Comparison of ENCODE assay signal across 1 cellular context in the genomic region with DNA sequence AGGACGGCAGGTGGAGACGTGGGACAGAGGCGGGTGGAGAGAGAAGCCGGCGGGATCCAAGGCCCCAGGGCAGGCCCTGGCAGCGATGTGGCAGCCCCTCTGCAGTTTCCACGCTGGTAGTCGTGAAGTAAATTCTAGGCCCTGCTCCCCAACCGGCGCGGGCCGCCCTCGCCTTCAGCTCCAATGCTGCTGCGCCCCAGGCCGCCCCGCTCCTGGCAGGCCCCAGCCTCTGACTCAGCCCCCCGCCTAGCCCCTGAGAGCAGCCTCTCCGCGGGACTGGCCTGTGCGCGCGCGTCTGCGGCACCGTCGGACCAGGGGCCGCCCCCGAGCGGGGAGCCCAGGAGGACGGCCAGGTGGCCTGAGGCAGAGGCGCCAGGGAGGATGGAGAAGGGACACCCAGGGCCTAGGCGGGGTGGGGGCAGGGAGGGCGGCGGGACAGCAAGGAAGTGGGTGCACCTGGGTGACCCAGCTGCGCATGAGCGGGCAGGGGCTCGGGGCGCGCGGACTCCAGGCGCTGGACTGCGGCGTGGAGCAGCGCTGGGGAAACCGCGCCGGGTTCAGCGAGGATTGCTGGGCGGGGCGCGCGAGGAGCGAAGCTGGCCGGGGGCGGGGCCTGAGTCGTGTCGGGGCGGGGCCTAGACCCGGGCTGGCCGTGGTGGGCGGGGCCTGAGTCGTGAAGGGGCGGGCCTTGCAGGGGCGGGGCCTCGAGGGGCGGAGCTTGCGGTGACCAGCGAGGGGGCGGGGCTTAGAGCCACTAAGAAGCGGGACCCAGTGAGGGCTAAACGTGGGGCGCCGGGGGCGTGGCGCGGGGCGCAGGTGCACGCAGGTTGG.
TF ChIP-seq lines count a peak whose summit lies in the region.

No MANE protein-coding gene starts in this region.

TF ChIP-seq in HepG2, 621 proteins besides CTCF, POLR2A, EP300 and RAD21 (continued from another document and continues in another):
- TF ChIP-seq, protein P1, sequence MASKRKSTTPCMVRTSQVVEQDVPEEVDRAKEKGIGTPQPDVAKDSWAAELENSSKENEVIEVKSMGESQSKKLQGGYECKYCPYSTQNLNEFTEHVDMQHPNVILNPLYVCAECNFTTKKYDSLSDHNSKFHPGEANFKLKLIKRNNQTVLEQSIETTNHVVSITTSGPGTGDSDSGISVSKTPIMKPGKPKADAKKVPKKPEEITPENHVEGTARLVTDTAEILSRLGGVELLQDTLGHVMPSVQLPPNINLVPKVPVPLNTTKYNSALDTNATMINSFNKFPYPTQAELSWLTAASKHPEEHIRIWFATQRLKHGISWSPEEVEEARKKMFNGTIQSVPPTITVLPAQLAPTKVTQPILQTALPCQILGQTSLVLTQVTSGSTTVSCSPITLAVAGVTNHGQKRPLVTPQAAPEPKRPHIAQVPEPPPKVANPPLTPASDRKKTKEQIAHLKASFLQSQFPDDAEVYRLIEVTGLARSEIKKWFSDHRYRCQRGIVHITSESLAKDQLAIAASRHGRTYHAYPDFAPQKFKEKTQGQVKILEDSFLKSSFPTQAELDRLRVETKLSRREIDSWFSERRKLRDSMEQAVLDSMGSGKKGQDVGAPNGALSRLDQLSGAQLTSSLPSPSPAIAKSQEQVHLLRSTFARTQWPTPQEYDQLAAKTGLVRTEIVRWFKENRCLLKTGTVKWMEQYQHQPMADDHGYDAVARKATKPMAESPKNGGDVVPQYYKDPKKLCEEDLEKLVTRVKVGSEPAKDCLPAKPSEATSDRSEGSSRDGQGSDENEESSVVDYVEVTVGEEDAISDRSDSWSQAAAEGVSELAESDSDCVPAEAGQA (IDR thresholded peaks at IDR 0.05; ENCODE audit: low read depth) = no peak
- TF ChIP-seq, protein P1 (CRISPR knock-in tag; IDR thresholded peaks at IDR 0.05; ENCODE audit: borderline replicate concordance) = no peak
- TF ChIP-seq ZNF292 (CRISPR knock-in tag; IDR thresholded peaks at IDR 0.05; ENCODE audit: borderline replicate concordance, low read depth) (no peak; the same call in 1 of the 2 replicates), SALL1 (CRISPR knock-in tag; IDR thresholded peaks at IDR 0.05) (peak; percentile 18), ZNF232 (CRISPR knock-in tag; IDR thresholded peaks at IDR 0.05; ENCODE audit: borderline replicate concordance) (0 out of 2 replicates have a peak, but pooled peaks have one; percentile 22), ZC3H4 (CRISPR knock-in tag; IDR thresholded peaks at IDR 0.05; ENCODE audit: borderline replicate concordance) (peak; percentile 67; the same call in 1 of the 2 replicates), ZNF720 (CRISPR knock-in tag; IDR thresholded peaks at IDR 0.05) (no peak), ZNF768 (CRISPR knock-in tag; IDR thresholded peaks at IDR 0.05) (peak; percentile 43; the same call in 1 of the 2 replicates), PHF20 (CRISPR knock-in tag; IDR thresholded peaks at IDR 0.05) (peak; percentile 50; the same call in 1 of the 2 replicates), ETV6 (CRISPR knock-in tag; conservative IDR thresholded peaks at IDR 0.05) (no peak), ZNF432 (CRISPR knock-in tag; IDR thresholded peaks at IDR 0.05; ENCODE audit: borderline replicate concordance) (no peak), NCOA2 (CRISPR knock-in tag; IDR thresholded peaks at IDR 0.05) (no peak), CREM (IDR thresholded peaks at IDR 0.05) (no peak), CREM (CRISPR knock-in tag; IDR thresholded peaks at IDR 0.05) (no peak), HNF4G (IDR thresholded peaks at IDR 0.05; ENCODE audit: borderline replicate concordance, low read depth, low read length) (no peak), HNF4G (CRISPR knock-in tag; IDR thresholded peaks at IDR 0.05; ENCODE audit: borderline replicate concordance, low read depth) (no peak), ZNF3 (CRISPR knock-in tag; IDR thresholded peaks at IDR 0.05) (no peak; the same call in 1 of the 2 replicates), GTF3A (CRISPR knock-in tag; conservative IDR thresholded peaks at IDR 0.05) (no peak), RBM39 (IDR thresholded peaks at IDR 0.05; ENCODE audit: low read depth, low read length, poor library complexity, severe bottlenecking) (peak; percentile 42), ATF7-NPFF (CRISPR knock-in tag; IDR thresholded peaks at IDR 0.05; ENCODE audit: low read depth) (peak; percentile 81; the same call in 1 of the 2 replicates), ZNF468 (CRISPR knock-in tag; IDR thresholded peaks at IDR 0.05) (0 out of 2 replicates have a peak, but pooled peaks have one; percentile 59), ZNF431 (CRISPR knock-in tag; IDR thresholded peaks at IDR 0.05; ENCODE audit: borderline replicate concordance, low read depth) (0 out of 2 replicates have a peak, but pooled peaks have one; percentile 55), ZNF792 (CRISPR knock-in tag; IDR thresholded peaks at IDR 0.05) (peak; percentile 44; the same call in 1 of the 2 replicates), ELF4 (CRISPR knock-in tag; IDR thresholded peaks at IDR 0.05; ENCODE audit: borderline replicate concordance) (no peak), ZNF451 (CRISPR knock-in tag; IDR thresholded peaks at IDR 0.05) (peak; percentile 79), ZBTB7B (CRISPR knock-in tag; IDR thresholded peaks at IDR 0.05) (peak; percentile 71; the same call in 1 of the 2 replicates), ZNF496 (CRISPR knock-in tag; IDR thresholded peaks at IDR 0.05; ENCODE audit: insufficient replicate concordance) (no peak), LCORL (IDR thresholded peaks at IDR 0.05) (no peak), LCORL (CRISPR knock-in tag; IDR thresholded peaks at IDR 0.05) (no peak; the same call in 1 of the 2 replicates), TBL1XR1 (IDR thresholded peaks at IDR 0.05; ENCODE audit: borderline replicate concordance, low read length, partially characterized antibody) (no peak), TSC22D2 (CRISPR knock-in tag; IDR thresholded peaks at IDR 0.05; ENCODE audit: borderline replicate concordance) (no peak)
- TF ChIP-seq, protein P2, sequence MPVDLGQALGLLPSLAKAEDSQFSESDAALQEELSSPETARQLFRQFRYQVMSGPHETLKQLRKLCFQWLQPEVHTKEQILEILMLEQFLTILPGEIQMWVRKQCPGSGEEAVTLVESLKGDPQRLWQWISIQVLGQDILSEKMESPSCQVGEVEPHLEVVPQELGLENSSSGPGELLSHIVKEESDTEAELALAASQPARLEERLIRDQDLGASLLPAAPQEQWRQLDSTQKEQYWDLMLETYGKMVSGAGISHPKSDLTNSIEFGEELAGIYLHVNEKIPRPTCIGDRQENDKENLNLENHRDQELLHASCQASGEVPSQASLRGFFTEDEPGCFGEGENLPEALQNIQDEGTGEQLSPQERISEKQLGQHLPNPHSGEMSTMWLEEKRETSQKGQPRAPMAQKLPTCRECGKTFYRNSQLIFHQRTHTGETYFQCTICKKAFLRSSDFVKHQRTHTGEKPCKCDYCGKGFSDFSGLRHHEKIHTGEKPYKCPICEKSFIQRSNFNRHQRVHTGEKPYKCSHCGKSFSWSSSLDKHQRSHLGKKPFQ (CRISPR knock-in tag; IDR thresholded peaks at IDR 0.05; ENCODE audit: insufficient replicate concordance) = peak; percentile 71
- TF ChIP-seq, protein P3, sequence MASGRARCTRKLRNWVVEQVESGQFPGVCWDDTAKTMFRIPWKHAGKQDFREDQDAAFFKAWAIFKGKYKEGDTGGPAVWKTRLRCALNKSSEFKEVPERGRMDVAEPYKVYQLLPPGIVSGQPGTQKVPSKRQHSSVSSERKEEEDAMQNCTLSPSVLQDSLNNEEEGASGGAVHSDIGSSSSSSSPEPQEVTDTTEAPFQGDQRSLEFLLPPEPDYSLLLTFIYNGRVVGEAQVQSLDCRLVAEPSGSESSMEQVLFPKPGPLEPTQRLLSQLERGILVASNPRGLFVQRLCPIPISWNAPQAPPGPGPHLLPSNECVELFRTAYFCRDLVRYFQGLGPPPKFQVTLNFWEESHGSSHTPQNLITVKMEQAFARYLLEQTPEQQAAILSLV (CRISPR knock-in tag; IDR thresholded peaks at IDR 0.05; ENCODE audit: borderline replicate concordance) = peak; percentile 85
- TF ChIP-seq, protein P4, sequence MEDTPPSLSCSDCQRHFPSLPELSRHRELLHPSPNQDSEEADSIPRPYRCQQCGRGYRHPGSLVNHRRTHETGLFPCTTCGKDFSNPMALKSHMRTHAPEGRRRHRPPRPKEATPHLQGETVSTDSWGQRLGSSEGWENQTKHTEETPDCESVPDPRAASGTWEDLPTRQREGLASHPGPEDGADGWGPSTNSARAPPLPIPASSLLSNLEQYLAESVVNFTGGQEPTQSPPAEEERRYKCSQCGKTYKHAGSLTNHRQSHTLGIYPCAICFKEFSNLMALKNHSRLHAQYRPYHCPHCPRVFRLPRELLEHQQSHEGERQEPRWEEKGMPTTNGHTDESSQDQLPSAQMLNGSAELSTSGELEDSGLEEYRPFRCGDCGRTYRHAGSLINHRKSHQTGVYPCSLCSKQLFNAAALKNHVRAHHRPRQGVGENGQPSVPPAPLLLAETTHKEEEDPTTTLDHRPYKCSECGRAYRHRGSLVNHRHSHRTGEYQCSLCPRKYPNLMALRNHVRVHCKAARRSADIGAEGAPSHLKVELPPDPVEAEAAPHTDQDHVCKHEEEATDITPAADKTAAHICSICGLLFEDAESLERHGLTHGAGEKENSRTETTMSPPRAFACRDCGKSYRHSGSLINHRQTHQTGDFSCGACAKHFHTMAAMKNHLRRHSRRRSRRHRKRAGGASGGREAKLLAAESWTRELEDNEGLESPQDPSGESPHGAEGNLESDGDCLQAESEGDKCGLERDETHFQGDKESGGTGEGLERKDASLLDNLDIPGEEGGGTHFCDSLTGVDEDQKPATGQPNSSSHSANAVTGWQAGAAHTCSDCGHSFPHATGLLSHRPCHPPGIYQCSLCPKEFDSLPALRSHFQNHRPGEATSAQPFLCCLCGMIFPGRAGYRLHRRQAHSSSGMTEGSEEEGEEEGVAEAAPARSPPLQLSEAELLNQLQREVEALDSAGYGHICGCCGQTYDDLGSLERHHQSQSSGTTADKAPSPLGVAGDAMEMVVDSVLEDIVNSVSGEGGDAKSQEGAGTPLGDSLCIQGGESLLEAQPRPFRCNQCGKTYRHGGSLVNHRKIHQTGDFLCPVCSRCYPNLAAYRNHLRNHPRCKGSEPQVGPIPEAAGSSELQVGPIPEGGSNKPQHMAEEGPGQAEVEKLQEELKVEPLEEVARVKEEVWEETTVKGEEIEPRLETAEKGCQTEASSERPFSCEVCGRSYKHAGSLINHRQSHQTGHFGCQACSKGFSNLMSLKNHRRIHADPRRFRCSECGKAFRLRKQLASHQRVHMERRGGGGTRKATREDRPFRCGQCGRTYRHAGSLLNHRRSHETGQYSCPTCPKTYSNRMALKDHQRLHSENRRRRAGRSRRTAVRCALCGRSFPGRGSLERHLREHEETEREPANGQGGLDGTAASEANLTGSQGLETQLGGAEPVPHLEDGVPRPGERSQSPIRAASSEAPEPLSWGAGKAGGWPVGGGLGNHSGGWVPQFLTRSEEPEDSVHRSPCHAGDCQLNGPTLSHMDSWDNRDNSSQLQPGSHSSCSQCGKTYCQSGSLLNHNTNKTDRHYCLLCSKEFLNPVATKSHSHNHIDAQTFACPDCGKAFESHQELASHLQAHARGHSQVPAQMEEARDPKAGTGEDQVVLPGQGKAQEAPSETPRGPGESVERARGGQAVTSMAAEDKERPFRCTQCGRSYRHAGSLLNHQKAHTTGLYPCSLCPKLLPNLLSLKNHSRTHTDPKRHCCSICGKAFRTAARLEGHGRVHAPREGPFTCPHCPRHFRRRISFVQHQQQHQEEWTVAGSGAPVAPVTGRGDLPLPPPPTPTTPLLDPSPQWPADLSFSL (CRISPR knock-in tag; IDR thresholded peaks at IDR 0.05) = no peak
- TF ChIP-seq, protein P5, sequence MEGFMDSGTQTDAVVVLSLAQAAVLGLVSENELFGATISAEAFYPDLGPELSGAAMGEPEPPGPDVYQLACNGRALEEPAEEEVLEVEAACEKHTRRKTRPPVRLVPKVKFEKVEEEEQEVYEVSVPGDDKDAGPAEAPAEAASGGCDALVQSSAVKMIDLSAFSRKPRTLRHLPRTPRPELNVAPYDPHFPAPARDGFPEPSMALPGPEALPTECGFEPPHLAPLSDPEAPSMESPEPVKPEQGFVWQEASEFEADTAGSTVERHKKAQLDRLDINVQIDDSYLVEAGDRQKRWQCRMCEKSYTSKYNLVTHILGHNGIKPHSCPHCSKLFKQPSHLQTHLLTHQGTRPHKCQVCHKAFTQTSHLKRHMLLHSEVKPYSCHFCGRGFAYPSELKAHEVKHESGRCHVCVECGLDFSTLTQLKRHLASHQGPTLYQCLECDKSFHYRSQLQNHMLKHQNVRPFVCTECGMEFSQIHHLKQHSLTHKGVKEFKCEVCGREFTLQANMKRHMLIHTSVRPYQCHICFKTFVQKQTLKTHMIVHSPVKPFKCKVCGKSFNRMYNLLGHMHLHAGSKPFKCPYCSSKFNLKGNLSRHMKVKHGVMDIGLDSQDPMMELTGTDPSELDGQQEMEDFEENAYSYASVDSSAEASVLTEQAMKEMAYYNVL (CRISPR knock-in tag; IDR thresholded peaks at IDR 0.05; ENCODE audit: borderline replicate concordance) = peak; percentile 26; the same call in 1 of the 2 replicates
- TF ChIP-seq, protein P6, sequence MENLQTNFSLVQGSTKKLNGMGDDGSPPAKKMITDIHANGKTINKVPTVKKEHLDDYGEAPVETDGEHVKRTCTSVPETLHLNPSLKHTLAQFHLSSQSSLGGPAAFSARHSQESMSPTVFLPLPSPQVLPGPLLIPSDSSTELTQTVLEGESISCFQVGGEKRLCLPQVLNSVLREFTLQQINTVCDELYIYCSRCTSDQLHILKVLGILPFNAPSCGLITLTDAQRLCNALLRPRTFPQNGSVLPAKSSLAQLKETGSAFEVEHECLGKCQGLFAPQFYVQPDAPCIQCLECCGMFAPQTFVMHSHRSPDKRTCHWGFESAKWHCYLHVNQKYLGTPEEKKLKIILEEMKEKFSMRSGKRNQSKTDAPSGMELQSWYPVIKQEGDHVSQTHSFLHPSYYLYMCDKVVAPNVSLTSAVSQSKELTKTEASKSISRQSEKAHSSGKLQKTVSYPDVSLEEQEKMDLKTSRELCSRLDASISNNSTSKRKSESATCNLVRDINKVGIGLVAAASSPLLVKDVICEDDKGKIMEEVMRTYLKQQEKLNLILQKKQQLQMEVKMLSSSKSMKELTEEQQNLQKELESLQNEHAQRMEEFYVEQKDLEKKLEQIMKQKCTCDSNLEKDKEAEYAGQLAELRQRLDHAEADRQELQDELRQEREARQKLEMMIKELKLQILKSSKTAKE (CRISPR knock-in tag; IDR thresholded peaks at IDR 0.05; ENCODE audit: borderline replicate concordance) = peak; percentile 74; the same call in 1 of the 2 replicates
